21 cellular contexts compared by ENCODE assay signal in genomic region chr18:57052759-57053158, GRCh38.
"Had no signal": no experiment of that assay in that cellular context is flagged by ENCODE, and none has a peak within 500 bp of the region (broad histone marks: within the 10 kb centered on the region; RNA-seq: fewer than 3 reads in every experiment).

No MANE protein-coding gene starts in this region.

- H3K36me3 ChIP-seq: adrenal gland, Peyer's patch, SJSA1 had no signal

- H3K27me3 ChIP-seq: adrenal gland, Peyer's patch, SJSA1 had no signal

- DNase-seq: activated CD4-positive, alpha-beta T cell treated with anti-CD3 and anti-CD28 coated beads for 4 hours; activated CD8-positive, alpha-beta memory T cell treated with anti-CD3 and anti-CD28 coated beads, Interleukin-2, amount 50 U/mL, for 48 hours; activated CD8-positive, alpha-beta T cell treated with anti-CD3 and anti-CD28 coated beads, Interleukin-2, amount 10 ng/mL, durations not matched to agents 7 days and 5 days; activated naive CD4-positive, alpha-beta T cell treated with anti-CD3 and anti-CD28 coated beads, Interleukin-2, amount 50 U/mL, for 16 hours; activated naive CD8-positive, alpha-beta T cell treated with anti-CD3 and anti-CD28 coated beads, Interleukin-2, amount 10 ng/mL, durations not matched to agents 7 days and 5 days; activated T-cell treated with anti-CD3 and anti-CD28 coated beads, Interleukin-2, amount 50 U/mL, for 1 hour; adrenal gland; anterior cingulate cortex; KG1; NCI-H1105; NCI-H1436; NCI-H1694 treated with DMSO at 0.1 percent for 48 hours; NCI-H2081; NCI-H510A treated with DMSO at 0.1 percent for 48 hours; NK-92 treated with Interleukin-12 subunit alpha and Interleukin-12 subunit beta, amount 100 ng/mL, for 24 hours; SHP77; SW 1271 had no signal

- H3K4me1 ChIP-seq: adrenal gland, SJSA1 had no signal

- H3K27ac ChIP-seq: adrenal gland, SJSA1 had no signal

- H3K9me3 ChIP-seq: adrenal gland, Peyer's patch, SJSA1 had no signal

- ATAC-seq: activated CD4-positive, CD25-positive, alpha-beta regulatory T cell treated with anti-CD3 and anti-CD28 coated beads, Interleukin-2, amount 50 U/mL, for 24 hours; activated CD8-positive, alpha-beta T cell treated with anti-CD3 and anti-CD28 coated beads, Interleukin-2, amount 10 ng/mL, durations not matched to agents 7 days and 5 days; SK-N-SH treated with all-trans-retinoic acid at 6 μM for 48 hours had no signal

- H3K4me3 ChIP-seq: adrenal gland, Peyer's patch, SJSA1 had no signal
